ENCODE assay signal across 8 cellular contexts in genomic region chr7:23247602-23248335, GRCh38. TPM values are rescaled to one million over a fixed set of nuclear protein-coding genes. Genes with fewer than 3 reads are reported as not detected.
DNase-seq lines count a peak whose midpoint lies in the region; ATAC-seq and TF ChIP-seq lines count a peak whose summit lies in the region.

No MANE protein-coding gene starts in this region.

- H3K27ac ChIP-seq in muscle layer of colon (ENCODE audit: low read depth, low read length) = no peak overlapping the region
- no peak overlapping the region for H3K27ac ChIP-seq in Karpas-422 (ENCODE audit: low read length)

- H3K4me3 ChIP-seq in epithelial cell of proximal tubule (ENCODE audit: low read depth, low read length) (peak overlapping the region; percentile 51), muscle layer of colon (ENCODE audit: low read depth in 1 of 2, low read length in 2 of 2) (peak overlapping the region; percentile 25 to 34), Karpas-422 (ENCODE audit: low read length) (no peak overlapping the region)

- H3K4me1 ChIP-seq in muscle layer of colon (ENCODE audit: insufficient read depth, low read length) (no peaks in the 10 kb centered on the region), Karpas-422 (ENCODE audit: low read length) (no peaks in the 10 kb centered on the region)

- peaks cover 68% of the 10 kb centered on the region for H3K27me3 Mint-ChIP-seq in activated naive CD4-positive, alpha-beta T cell treated with anti-CD3 and anti-CD28 coated beads, Interleukin-2, amount 10 ng/mL, durations not matched to agents 7 days and 5 days

- H3K27ac Mint-ChIP-seq in activated naive CD4-positive, alpha-beta T cell treated with anti-CD3 and anti-CD28 coated beads, Interleukin-2, amount 10 ng/mL, durations not matched to agents 7 days and 5 days = no peak overlapping the region

- ATAC-seq in GM19455 (IDR thresholded peaks at IDR 0.05; ENCODE audit: unreplicated experiment) (no peak), HG03039 (IDR thresholded peaks at IDR 0.05; ENCODE audit: unreplicated experiment) (no peak)

- H3K9me3 ChIP-seq in muscle layer of colon (ENCODE audit: low read length) = peaks cover 9% of the 10 kb centered on the region
- H3K9me3 ChIP-seq in Karpas-422 (ENCODE audit: low read length) = no peaks in the 10 kb centered on the region; the same call in 1 of the 2 replicates

- no peaks in the 10 kb centered on the region for H4K20me1 ChIP-seq in Karpas-422 (ENCODE audit: insufficient read depth, low read depth, low read length)

- no peaks in the 10 kb centered on the region for H3K79me2 ChIP-seq in Karpas-422 (ENCODE audit: low read length)

- no peaks in the 10 kb centered on the region for H3K9me2 ChIP-seq in Karpas-422 (replicated peaks; ENCODE audit: insufficient read depth, low read length)

- no peak overlapping the region for H3K4me3 Mint-ChIP-seq in activated naive CD4-positive, alpha-beta T cell treated with anti-CD3 and anti-CD28 coated beads, Interleukin-2, amount 10 ng/mL, durations not matched to agents 7 days and 5 days

- H3K9ac ChIP-seq in muscle layer of colon (ENCODE audit: low read length) (no peak overlapping the region), Karpas-422 (ENCODE audit: low read length) (no peak overlapping the region)

- H3K36me3 Mint-ChIP-seq in activated naive CD4-positive, alpha-beta T cell treated with anti-CD3 and anti-CD28 coated beads, Interleukin-2, amount 10 ng/mL, durations not matched to agents 7 days and 5 days = no peaks in the 10 kb centered on the region

- H3K4me1 Mint-ChIP-seq in activated naive CD4-positive, alpha-beta T cell treated with anti-CD3 and anti-CD28 coated beads, Interleukin-2, amount 10 ng/mL, durations not matched to agents 7 days and 5 days = peaks cover 2% of the 10 kb centered on the region

- H3K27me3 ChIP-seq in muscle layer of colon (ENCODE audit: control insufficient read depth in 1 of 2, insufficient read depth in 2 of 2, low read length in 2 of 2) (peaks cover 0 to 22% of the 10 kb centered on the region in 2 donors), Karpas-422 (ENCODE audit: low read length) (peaks cover 5% of the 10 kb centered on the region; the same call in 1 of the 2 replicates)

- no peaks in the 10 kb centered on the region for H3K9me3 Mint-ChIP-seq in activated naive CD4-positive, alpha-beta T cell treated with anti-CD3 and anti-CD28 coated beads, Interleukin-2, amount 10 ng/mL, durations not matched to agents 7 days and 5 days

- DNase-seq in AG20443 (ENCODE audit: low spot score) = peak; percentile 69
- peak; percentile 28 for DNase-seq in LHCN-M2 (ENCODE audit: low read depth)
- no peak for DNase-seq in epithelial cell of proximal tubule (ENCODE audit: low read depth)
- DNase-seq in Karpas-422 = no peak
- no peak for DNase-seq in activated naive CD4-positive, alpha-beta T cell treated with anti-CD3 and anti-CD28 coated beads, Interleukin-2, amount 10 ng/mL, durations not matched to agents 7 days and 5 days

- H3K36me3 ChIP-seq in muscle layer of colon (ENCODE audit: insufficient read depth, low read length) (no peaks in the 10 kb centered on the region), Karpas-422 (ENCODE audit: insufficient read depth, low read length) (no peaks in the 10 kb centered on the region)

- CTCF ChIA-PET in activated naive CD4-positive, alpha-beta T cell treated with anti-CD3 and anti-CD28 coated beads, Interleukin-2, amount 10 ng/mL, durations not matched to agents 7 days and 5 days (lab: Charles Lee) = no interaction called here

- H3K4me2 ChIP-seq in Karpas-422 (ENCODE audit: low read depth, low read length, poor library complexity, severe bottlenecking) = no peak overlapping the region

- H2AFZ ChIP-seq in Karpas-422 (ENCODE audit: low read length) = no peak overlapping the region

- TF ChIP-seq CTCF in epithelial cell of proximal tubule (conservative IDR thresholded peaks at IDR 0.05; ENCODE audit: low read depth, low read length) = no peak

RNA-seq across cellular contexts. Expression of gene GPNMB, which starts 1.2 kb away (rescaled TPM):
- total RNA-seq in LHCN-M2 (2014; rRNA removed) (135 and 206 TPM in 2 replicates), epithelial cell of proximal tubule (10.6 and 10.9 TPM in 2 replicates)
- polyA plus RNA-seq in LHCN-M2 (2012) = 154 TPM
- 6.3 and 11.8 TPM in 2 replicates for total RNA-seq in Karpas-422 (2014; rRNA removed; shearing (Covaris generic); ENCODE audit: low replicate concordance)

RNA-seq across cellular contexts. Expression of gene MALSU1, which starts 51.4 kb away (rescaled TPM):
- total RNA-seq in LHCN-M2 (2014; rRNA removed) (72.8 and 76.8 TPM in 2 replicates), epithelial cell of proximal tubule (95.7 and 97.4 TPM in 2 replicates)
- polyA plus RNA-seq in LHCN-M2 (2012) = 102 TPM
- 92.2 and 169 TPM in 2 replicates for total RNA-seq in Karpas-422 (2014; rRNA removed; shearing (Covaris generic); ENCODE audit: low replicate concordance)

Comparison
In these comparisons a context has a peak if more than half of its experiments do, and no peak if none do; other contexts are left out.
1. DNase-seq: peak in AG20443 (single experiment) and LHCN-M2 (single experiment); none in epithelial cell of proximal tubule (single experiment), Karpas-422 (single experiment) and activated naive CD4-positive, alpha-beta T cell treated with anti-CD3 and anti-CD28 coated beads, Interleukin-2, amount 10 ng/mL, durations not matched to agents 7 days and 5 days (single experiment).
2. RNA of gene GPNMB, which starts 1.2 kb away (total RNA-seq): 135 to 206 TPM in LHCN-M2; 6.3 to 11.8 TPM in Karpas-422 and 10.6 to 10.9 TPM in epithelial cell of proximal tubule; every median in the first group is over 10 times any median in the second.